ENCODE assay signal across 9 cellular contexts in genomic region chr2:41966431-41966893, GRCh38.
DNase-seq lines count a peak whose midpoint lies in the region; ATAC-seq and TF ChIP-seq lines count a peak whose summit lies in the region.
"Had no signal": no experiment of that assay in that cellular context is flagged by ENCODE, and none has a peak within 500 bp of the region (broad histone marks: within the 10 kb centered on the region; RNA-seq: fewer than 3 reads in every experiment).

No MANE protein-coding gene starts in this region.

- no peaks in the 10 kb centered on the region for H3K36me3 ChIP-seq in Panc1 (ENCODE audit: control insufficient read depth, insufficient read depth, low read length)

- in situ Hi-C loops in Panc1 (cut with HindIII; ENCODE audit: low pct_unique_long_range_greater_than_20kb, low sequenced_read_pairs): no loop called here

- peak overlapping the region; percentile 39; the same call in 1 of the 2 replicates for H3K27ac ChIP-seq in Panc1 (ENCODE audit: low read length)

- TF ChIP-seq CTCF in AG09309 (IDR thresholded peaks at IDR 0.05; ENCODE audit: control insufficient read depth, insufficient read depth, low read depth, low read length, missing control alignments) (no peak), Panc1 (IDR thresholded peaks at IDR 0.05) (no peak), fibroblast of pulmonary artery (IDR thresholded peaks at IDR 0.05; ENCODE audit: low read length, missing control alignments) (no peak), omental fat pad (IDR thresholded peaks at IDR 0.05) (no peak), GM10248 (IDR thresholded peaks at IDR 0.05; ENCODE audit: control extremely low read depth, extremely low read depth, low read depth, missing control alignments) (no peak)

- H3K4me3 ChIP-seq in AG09309 (ENCODE audit: control insufficient read depth, low read depth, low read length): no peak overlapping the region
- no peak overlapping the region for H3K4me3 ChIP-seq in Panc1 (ENCODE audit: low read depth in 2 of 2, low read length in 2 of 2)
- H3K4me3 ChIP-seq in fibroblast of pulmonary artery (replicated peaks; ENCODE audit: low read depth, low read length): no peak overlapping the region

- CTCF ChIA-PET in Panc1 (lab: Charles Lee) (no interaction called here), GM10248 (lab: Yijun Ruan, JAX) (interaction anchor here (1.0 to 2.0 kb wide), 2 partner anchors 11 to 97 kb away, joined by 3 to 9 read pairs; no protein-coding TSS in a partner anchor)

- intact Hi-C loops in Panc1 (cut with micrococcal nuclease; ENCODE audit: unreplicated experiment): no loop called here

- peaks cover 2% of the 10 kb centered on the region; the same call in 1 of the 2 replicates for H3K27me3 ChIP-seq in Panc1 (ENCODE audit: control insufficient read depth, insufficient read depth, low read length)

- no TSS peak for BruUV-seq in Panc1 (replicated peaks; lab: Mats Ljungman, UMichigan)

- peak; percentile 94 for DNase-seq in AG09309 (ENCODE audit: low read depth)
- DNase-seq in Panc1 (ENCODE audit: low read depth, low spot score): peak; percentile 10
- DNase-seq in fibroblast of pulmonary artery (ENCODE audit: low read depth): peak; percentile 94
- DNase-seq in omental fat pad (ENCODE audit: low spot score): peak; percentile 52
- DNase-seq in GM10248 (ENCODE audit: extremely low spot score): no peak
- DNase-seq in DMS 273 treated with DMSO at 0.1 percent for 48 hours (lab: John Stamatoyannopoulos, UW): no peak
- DNase-seq in cerebellar nuclear complex (lab: John Stamatoyannopoulos, UW): no peak
- DNase-seq: RPMI8226 had no signal

- H3K4me1 ChIP-seq in Panc1 (ENCODE audit: control insufficient read depth, insufficient read depth, low read length): peaks cover 15% of the 10 kb centered on the region

- peak; percentile 84 for ATAC-seq in Panc1
- peak; percentile 45 for ATAC-seq in omental fat pad (ENCODE audit: low FRiP score)
- ATAC-seq in GM19351 (IDR thresholded peaks at IDR 0.05; ENCODE audit: unreplicated experiment): no peak

- POLR2A ChIA-PET in Panc1 (lab: Charles Lee) (no interaction called here), GM10248 (lab: Yijun Ruan, JAX) (no interaction called here)

- no peaks in the 10 kb centered on the region for H3K9me3 ChIP-seq in Panc1 (ENCODE audit: control insufficient read depth, insufficient read depth, low read depth, low read length)

Comparison
In these comparisons a context has a peak if more than half of its experiments do, and no peak if none do; other contexts are left out.
1. DNase-seq: peak in AG09309 (single experiment), Panc1 (single experiment), fibroblast of pulmonary artery (single experiment) and omental fat pad (single experiment); none in GM10248 (single experiment), DMS 273 treated with DMSO at 0.1 percent for 48 hours (single experiment) and cerebellar nuclear complex (0 of 2).